13 cellular contexts compared by ENCODE assay signal in the genomic region with DNA sequence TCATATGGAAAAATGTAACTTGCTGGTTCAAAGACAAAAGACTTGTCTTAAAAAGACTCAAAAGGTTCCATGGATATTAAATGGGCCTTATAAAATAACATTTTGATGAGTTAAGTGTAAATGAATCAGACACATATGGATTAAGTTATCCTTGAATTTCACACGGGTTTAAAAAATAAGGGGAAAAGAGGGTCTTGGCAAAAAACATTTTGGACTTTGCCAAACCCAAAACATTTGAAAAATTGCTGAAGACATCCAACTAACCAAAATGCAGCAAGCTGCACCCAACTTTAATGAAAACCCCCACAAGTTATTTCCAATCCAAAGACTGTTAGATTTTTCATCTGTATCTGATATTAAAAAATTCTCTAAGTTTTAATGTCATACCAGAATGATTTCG.
DNase-seq lines count a peak whose midpoint lies in the region; ATAC-seq and TF ChIP-seq lines count a peak whose summit lies in the region.
"Had no signal": no experiment of that assay in that cellular context is flagged by ENCODE, and none has a peak within 500 bp of the region (broad histone marks: within the 10 kb centered on the region; RNA-seq: fewer than 3 reads in every experiment).

No MANE protein-coding gene starts in this region.

- H3K4me3 Mint-ChIP-seq in progenitor cell of endocrine pancreas (ENCODE audit: low read depth): no peak overlapping the region
- H3K4me3 Mint-ChIP-seq: CD4-positive, alpha-beta memory T cell had no signal

- H3K36me3 Mint-ChIP-seq in progenitor cell of endocrine pancreas (ENCODE audit: insufficient read depth): peaks cover 8% of the 10 kb centered on the region
- H3K36me3 Mint-ChIP-seq: CD4-positive, alpha-beta memory T cell had no signal

- peaks cover 54% of the 10 kb centered on the region for H3K4me1 ChIP-seq in iPS-20b (ENCODE audit: insufficient read depth, low read length)

- H3K27me3 ChIP-seq in iPS-20b (ENCODE audit: insufficient read depth, low read length): peaks cover 24% of the 10 kb centered on the region; the same call in 1 of the 2 replicates
- H3K27me3 ChIP-seq: BE2C had no signal

- peak; percentile 23 for DNase-seq in GM04504 (ENCODE audit: low read depth)
- DNase-seq in astrocyte of the cerebellum (ENCODE audit: low read depth): peak; percentile 61
- DNase-seq in progenitor cell of endocrine pancreas (ENCODE audit: low spot score, unreplicated experiment): no peak
- no peak for DNase-seq in NCI-H1417 (lab: John Stamatoyannopoulos, UW)
- DNase-seq: BE2C; CD4-positive, alpha-beta memory T cell; DMS79 had no signal

- no peaks in the 10 kb centered on the region for H3K36me3 ChIP-seq in iPS-20b (ENCODE audit: insufficient read depth, low read depth, low read length)

- no peaks in the 10 kb centered on the region for H3K27me3 Mint-ChIP-seq in progenitor cell of endocrine pancreas

- H3K9ac ChIP-seq in iPS-20b (ENCODE audit: low read depth, low read length): no peak overlapping the region

- H3K9me3 Mint-ChIP-seq in progenitor cell of endocrine pancreas (ENCODE audit: low read depth): no peaks in the 10 kb centered on the region

- H3K27ac ChIP-seq in iPS-20b (ENCODE audit: low read length): no peak overlapping the region
- H3K27ac ChIP-seq: C4-2B had no signal

- peaks cover 55% of the 10 kb centered on the region for H3K4me1 Mint-ChIP-seq in progenitor cell of endocrine pancreas (ENCODE audit: low read depth)
- H3K4me1 Mint-ChIP-seq: CD4-positive, alpha-beta memory T cell had no signal

- no peaks in the 10 kb centered on the region for H3K9me3 ChIP-seq in iPS-20b (ENCODE audit: insufficient read depth, low read depth, low read length)
- H3K9me3 ChIP-seq: BE2C, HAP-1 had no signal

- H3K27ac Mint-ChIP-seq in progenitor cell of endocrine pancreas: peak overlapping the region; percentile 76
- H3K27ac Mint-ChIP-seq: CD4-positive, alpha-beta memory T cell had no signal

- H3K4me3 ChIP-seq in astrocyte of the cerebellum (ENCODE audit: low read depth, low read length): no peak overlapping the region
- H3K4me3 ChIP-seq in iPS-20b (ENCODE audit: low read length): peak overlapping the region; percentile 3; the same call in 1 of the 2 replicates
- H3K4me3 ChIP-seq: HAP-1 had no signal

- in situ Hi-C loops in astrocyte of the cerebellum (cut with HindIII; ENCODE audit: low sequenced_read_pairs): loop anchor here (25.0 kb wide), 1 partner anchor 213 kb away; the partner anchor contains the start of gene MEIS2

- TF ChIP-seq CTCF in astrocyte of the cerebellum (IDR thresholded peaks at IDR 0.05; ENCODE audit: low read depth, low read length, missing control alignments) (no peak), progenitor cell of endocrine pancreas (IDR thresholded peaks at IDR 0.05; ENCODE audit: unreplicated experiment) (no peak)

- ATAC-seq in GM21381 (IDR thresholded peaks at IDR 0.05; ENCODE audit: unreplicated experiment) (no peak), HG03565 (IDR thresholded peaks at IDR 0.05; ENCODE audit: unreplicated experiment) (no peak)
- ATAC-seq: HepG2 had no signal

Comparison
In these comparisons a context has a peak if more than half of its experiments do, and no peak if none do; other contexts are left out.
1. DNase-seq: peak in GM04504 (single experiment) and astrocyte of the cerebellum (single experiment); none in progenitor cell of endocrine pancreas (single experiment) and NCI-H1417 (0 of 3).